Comparison of ENCODE assay signal across 37 cellular contexts in genomic region chr7:19744075-19744474, GRCh38. TPM values are rescaled to one million over a fixed set of nuclear protein-coding genes. Genes with fewer than 3 reads are reported as not detected.
"Had no signal": no experiment of that assay in that cellular context is flagged by ENCODE, and none has a peak within 500 bp of the region (broad histone marks: within the 10 kb centered on the region; RNA-seq: fewer than 3 reads in every experiment).

No MANE protein-coding gene starts in this region.

- H3K4me3 ChIP-seq: adrenal gland, body of pancreas, breast epithelium had no signal

- H3K27me3 ChIP-seq: adrenal gland, body of pancreas, brain microvascular endothelial cell, breast epithelium had no signal

- FAIRE-seq: astrocyte, TTC549 had no signal

- H3K36me3 ChIP-seq: adrenal gland, brain microvascular endothelial cell, breast epithelium had no signal

- H3K27ac ChIP-seq: adrenal gland, body of pancreas, brain microvascular endothelial cell, breast epithelium, VCaP had no signal

- ATAC-seq: activated CD8-positive, alpha-beta T cell treated with anti-CD3 and anti-CD28 coated beads for 36 hours; activated naive CD4-positive, alpha-beta T cell treated with anti-CD3 and anti-CD28 coated beads, Interleukin-2, amount 50 U/mL, for 72 hours; activated T-cell treated with anti-CD3 and anti-CD28 coated beads, Interleukin-2, amount 50 U/mL, for 4 hours; activated T-cell treated with anti-CD3 and anti-CD28 coated beads, Interleukin-2, amount 50 U/mL, for 72 hours; activated T-helper 17 cell treated with anti-CD3 and anti-CD28 coated beads, Interleukin-2, amount 50 U/mL, for 72 hours; body of pancreas had no signal

- H3K4me1 ChIP-seq: adrenal gland, body of pancreas, breast epithelium had no signal

- H3K9me3 ChIP-seq: adrenal gland, body of pancreas, breast epithelium had no signal

- DNase-seq: activated B cell treated with CpG ODN at 0.5 μM for 24 hours; activated CD4-positive, alpha-beta memory T cell treated with anti-CD3 and anti-CD28 coated beads for 36 hours; activated CD4-positive, alpha-beta T cell treated with anti-CD3 and anti-CD28 coated beads for 4 hours; activated CD4-positive, alpha-beta T cell treated with anti-CD3 and anti-CD28 coated beads, Interleukin-2, amount 10 ng/mL, durations not matched to agents 24 days and 14 days; activated CD4-positive, alpha-beta T cell treated with anti-CD3 and anti-CD28 coated beads, Interleukin-2, amount 50 U/mL, for 1 hour; activated CD4-positive, alpha-beta T cell treated with anti-CD3 and anti-CD28 coated beads, Interleukin-2, amount 50 U/mL, for 4 hours; activated CD4-positive, CD25-positive, alpha-beta regulatory T cell treated with anti-CD3 and anti-CD28 coated beads, Interleukin-2, amount 50 U/mL, for 72 hours; activated CD8-positive, alpha-beta memory T cell treated with anti-CD3 and anti-CD28 coated beads, Interleukin-2, amount 50 U/mL, for 4 hours; activated CD8-positive, alpha-beta T cell treated with anti-CD3 and anti-CD28 coated beads for 36 hours; activated effector memory CD4-positive, alpha-beta T cell treated with anti-CD3 and anti-CD28 coated beads, Interleukin-2, amount 50 U/mL, for 16 hours; activated gamma-delta T cell treated with Interleukin-2 at 50 U/mL for 16 hours; activated naive CD4-positive, alpha-beta T cell; activated naive CD4-positive, alpha-beta T cell treated with anti-CD3 and anti-CD28 coated beads for 36 hours; activated naive CD4-positive, alpha-beta T cell treated with anti-CD3 and anti-CD28 coated beads, Interleukin-2, amount 50 U/mL, for 16 hours; activated naive CD8-positive, alpha-beta T cell treated with anti-CD3 and anti-CD28 coated beads for 36 hours; activated T-cell treated with anti-CD3 and anti-CD28 coated beads for 4 hours; activated T-cell treated with anti-CD3 and anti-CD28 coated beads, Interleukin-2, amount 50 U/mL, for 1 hour; activated T-cell treated with anti-CD3 and anti-CD28 coated beads, Interleukin-2, amount 50 U/mL, for 4 hours; activated T-cell treated with anti-CD3 and anti-CD28 coated beads, Interleukin-2, amount 50 U/mL, for 72 hours; adrenal gland; amniotic stem cell; aorta; body of pancreas; brain microvascular endothelial cell; central memory CD4-positive, alpha-beta T cell; T-helper 1 cell; T-helper 2 cell; T-helper 9 cell had no signal

RNA-seq across cellular contexts. Expression of gene TMEM196, which starts 29.3 kb away (rescaled TPM):
- total RNA-seq: activated B cell treated with CpG ODN at 0.5 μM for 24 hours; activated CD4-positive, alpha-beta memory T cell treated with anti-CD3 and anti-CD28 coated beads for 36 hours; activated CD4-positive, alpha-beta T cell treated with anti-CD3 and anti-CD28 coated beads, Interleukin-2, amount 10 ng/mL, durations not matched to agents 24 days and 14 days; activated CD8-positive, alpha-beta memory T cell treated with anti-CD3 and anti-CD28 coated beads for 36 hours; activated CD8-positive, alpha-beta T cell treated with anti-CD3 and anti-CD28 coated beads for 36 hours; activated naive CD4-positive, alpha-beta T cell treated with anti-CD3 and anti-CD28 coated beads for 36 hours; activated naive CD4-positive, alpha-beta T cell treated with anti-CD3 and anti-CD28 coated beads, Interleukin-2, amount 50 U/mL, for 72 hours; activated naive CD8-positive, alpha-beta T cell treated with anti-CD3 and anti-CD28 coated beads for 36 hours; activated T-cell treated with anti-CD3 and anti-CD28 coated beads, Interleukin-2, amount 50 U/mL, for 4 hours; activated T-cell treated with anti-CD3 and anti-CD28 coated beads, Interleukin-2, amount 50 U/mL, for 72 hours; activated T-helper 1 cell treated with anti-CD3 and anti-CD28 coated beads, Interleukin-12 subunit alpha, Interleukin-12 subunit beta, Interleukin-2, Interleukin-4 antibody, amounts not matched to agents 30 ng/mL and 10 ng/mL and 1 ng/mL, durations not matched to agents 14 hours and 24 hours and 36 hours; activated T-helper 17 cell treated with anti-CD3 and anti-CD28 coated beads, Interleukin-2, amount 50 U/mL, for 72 hours; astrocyte; breast epithelium; cardiac septum had no signal
